In the genomic region with DNA sequence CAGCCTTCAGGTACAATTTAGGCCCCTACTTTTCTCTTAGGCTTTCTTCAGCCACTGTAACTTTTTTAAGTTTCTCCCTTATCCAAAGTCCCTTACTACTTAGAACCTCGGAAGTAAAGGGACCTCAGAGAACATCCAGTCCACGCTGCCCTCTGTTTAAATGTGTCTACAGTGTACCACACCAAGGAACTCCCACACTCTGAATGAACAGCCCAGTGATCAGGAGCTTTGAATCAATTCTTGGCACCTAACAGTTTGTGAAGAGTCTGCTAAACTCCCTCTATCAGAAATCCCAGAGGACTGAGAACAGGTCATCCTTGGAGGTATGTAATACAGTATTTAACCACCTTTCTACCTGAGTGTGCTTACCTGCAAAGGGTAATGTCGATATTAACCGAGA, we compare ENCODE assay signal across 18 cellular contexts. TPM values are rescaled to one million over a fixed set of nuclear protein-coding genes. Genes with fewer than 3 reads are reported as not detected.
DNase-seq lines count a peak whose midpoint lies in the region; ATAC-seq and TF ChIP-seq lines count a peak whose summit lies in the region.
"Had no signal": no experiment of that assay in that cellular context is flagged by ENCODE, and none has a peak within 500 bp of the region (broad histone marks: within the 10 kb centered on the region; RNA-seq: fewer than 3 reads in every experiment).

No MANE protein-coding gene starts in this region.

- peak overlapping the region; percentile 67 for H3K4me2 ChIP-seq in SU-DHL-6 (ENCODE audit: low read depth, low read length, poor library complexity, severe bottlenecking)

- peaks cover 6% of the 10 kb centered on the region; the same call in 1 of the 2 replicates for H3F3A ChIP-seq in SU-DHL-6 (ENCODE audit: insufficient read depth)

- H3K27ac Mint-ChIP-seq in CD4-positive, CD25-positive, alpha-beta regulatory T cell, result peak overlapping the region in 2 of 3 donors; percentile 81 to 92
- peak overlapping the region; percentile 92 for H3K27ac Mint-ChIP-seq in memory B cell
- H3K27ac Mint-ChIP-seq: activated T-helper 2 cell treated with anti-CD3 and anti-CD28 coated beads, Interferon-gamma antibody, Interleukin-2, Interleukin-4, amounts not matched to agents 10 μg/mL and 5 μg/mL and 100 μg/mL, durations not matched to agents 14 hours and 24 hours and 36 hours; nephron had no signal

- in situ Hi-C loops in brain microvascular endothelial cell (cut with HindIII; ENCODE audit: low pct_ligation_motif_present, low sequenced_read_pairs), result no loop called here

- no peak overlapping the region for H3K9ac ChIP-seq in SU-DHL-6 (ENCODE audit: low read length)

- peaks cover 0 to 7% (median 4%) of the 10 kb centered on the region in 7 donors for H3K9me3 Mint-ChIP-seq in CD4-positive, CD25-positive, alpha-beta regulatory T cell
- H3K9me3 Mint-ChIP-seq in memory B cell, result peaks cover 4% of the 10 kb centered on the region

- peak overlapping the region; percentile 29 to 86 (median 57) for H3K4me3 Mint-ChIP-seq in CD4-positive, CD25-positive, alpha-beta regulatory T cell
- peak overlapping the region; percentile 88 for H3K4me3 Mint-ChIP-seq in memory B cell
- H3K4me3 Mint-ChIP-seq: nephron had no signal

- H3K36me3 ChIP-seq in CD4-positive, CD25-positive, alpha-beta regulatory T cell (ENCODE audit: control insufficient read depth, insufficient read depth, low read length), result no peaks in the 10 kb centered on the region
- H3K36me3 ChIP-seq in GM06990 (ENCODE audit: control insufficient read depth, insufficient read depth, low read length) (no peaks in the 10 kb centered on the region; the same call in 1 of the 2 replicates), SU-DHL-6 (ENCODE audit: low read length) (no peaks in the 10 kb centered on the region), brain microvascular endothelial cell (replicated peaks) (no peaks in the 10 kb centered on the region)
- H3K36me3 ChIP-seq: lower lobe of right lung had no signal

- H3K4me1 ChIP-seq in CD4-positive, CD25-positive, alpha-beta regulatory T cell (ENCODE audit: control insufficient read depth, insufficient read depth, low read length, poor library complexity, severe bottlenecking), result peaks cover 37% of the 10 kb centered on the region

- TF ChIP-seq CTCF in GM06990 (IDR thresholded peaks at IDR 0.05; ENCODE audit: insufficient read depth, low read length, poor library complexity, severe bottlenecking) (no peak), SU-DHL-6 (IDR thresholded peaks at IDR 0.05; ENCODE audit: insufficient read depth, low read length, poor library complexity, severe bottlenecking) (no peak), brain microvascular endothelial cell (IDR thresholded peaks at IDR 0.05; ENCODE audit: low read depth, low read length, missing control alignments) (no peak)

- peak overlapping the region; percentile 82 for H3K4me3 ChIP-seq in CD4-positive, CD25-positive, alpha-beta regulatory T cell (ENCODE audit: low read depth, low read length)
- peak overlapping the region; percentile 74 for H3K4me3 ChIP-seq in GM06990 (replicated peaks; ENCODE audit: low read depth, low read length)
- no peak overlapping the region for H3K4me3 ChIP-seq in SU-DHL-6 (ENCODE audit: insufficient read depth, low read length, poor library complexity, severe bottlenecking)
- H3K4me3 ChIP-seq in brain microvascular endothelial cell (ENCODE audit: low read depth, low read length), result no peak overlapping the region
- H3K4me3 ChIP-seq: lower lobe of right lung had no signal

- H3K4me1 Mint-ChIP-seq in CD4-positive, CD25-positive, alpha-beta regulatory T cell, result peaks cover 22 to 62% (median 49%) of the 10 kb centered on the region in 4 donors
- H3K4me1 Mint-ChIP-seq in memory B cell, result peaks cover 56% of the 10 kb centered on the region
- H3K4me1 Mint-ChIP-seq: nephron had no signal

- peaks cover 11% of the 10 kb centered on the region for H3K36me3 Mint-ChIP-seq in CD4-positive, CD25-positive, alpha-beta regulatory T cell
- H3K36me3 Mint-ChIP-seq in memory B cell, result peaks cover 14% of the 10 kb centered on the region

- H2AFZ ChIP-seq in SU-DHL-6 (ENCODE audit: low read depth, low read length, severe bottlenecking), result no peak overlapping the region

- peak overlapping the region; percentile 28 for H3K27ac ChIP-seq in CD4-positive, CD25-positive, alpha-beta regulatory T cell (ENCODE audit: insufficient read depth, low read length, poor library complexity, severe bottlenecking)
- H3K27ac ChIP-seq in SU-DHL-6 (ENCODE audit: low read depth, low read length) (no peak overlapping the region), brain microvascular endothelial cell (no peak overlapping the region)
- H3K27ac ChIP-seq: lower lobe of right lung, RWPE1 had no signal

- no peaks in the 10 kb centered on the region for H3K9me2 ChIP-seq in SU-DHL-6 (replicated peaks; ENCODE audit: insufficient read depth, low read length)

- H3K27me3 ChIP-seq in CD4-positive, CD25-positive, alpha-beta regulatory T cell (ENCODE audit: control insufficient read depth, insufficient read depth, low read length), result no peaks in the 10 kb centered on the region
- H3K27me3 ChIP-seq in GM06990 (replicated peaks; ENCODE audit: control insufficient read depth, insufficient read depth, low read length), result no peaks in the 10 kb centered on the region
- H3K27me3 ChIP-seq in SU-DHL-6 (ENCODE audit: low read length), result no peaks in the 10 kb centered on the region
- no peaks in the 10 kb centered on the region for H3K27me3 ChIP-seq in brain microvascular endothelial cell (replicated peaks)

- no peaks in the 10 kb centered on the region for H3K9me3 ChIP-seq in CD4-positive, CD25-positive, alpha-beta regulatory T cell (ENCODE audit: control insufficient read depth in 2 of 2, low read length in 2 of 2)
- H3K9me3 ChIP-seq in SU-DHL-6 (ENCODE audit: insufficient read depth, low read length), result no peaks in the 10 kb centered on the region
- H3K9me3 ChIP-seq: lower lobe of right lung had no signal

- no peak for DNase-seq in CD4-positive, CD25-positive, alpha-beta regulatory T cell
- no peak for DNase-seq in GM06990 (ENCODE audit: extremely low read depth, insufficient read length)
- no peak for DNase-seq in memory B cell (ENCODE audit: low spot score in 2 of 2)
- DNase-seq in NCI-H748 (lab: John Stamatoyannopoulos, UW; ENCODE audit: unreplicated experiment), result no peak
- no peak for DNase-seq in brain microvascular endothelial cell
- no peak for DNase-seq in stimulated activated CD4-positive, alpha-beta T cell treated with anti-CD3 and anti-CD28 coated beads, Interleukin-15, amount 100 ng/mL, for 24 hours
- DNase-seq in HUDEP-2 (lab: John Stamatoyannopoulos, UW; ENCODE audit: unreplicated experiment in 76 of 76), result no peak
- DNase-seq: GDM1; lower lobe of right lung; MV-4-11; NCI-H1930; NK-92 treated with Interleukin-12 subunit alpha and Interleukin-12 subunit beta, amount 100 ng/mL, for 24 hours; posterior cingulate gyrus; stimulated activated CD4-positive, alpha-beta T cell treated with anti-CD3 and anti-CD28 coated beads, Interleukin-4, amount 100 ng/mL, for 1 hour had no signal

- no peaks in the 10 kb centered on the region for H3K79me2 ChIP-seq in SU-DHL-6 (ENCODE audit: insufficient read depth, low read length)

- no peaks in the 10 kb centered on the region for H3K27me3 Mint-ChIP-seq in CD4-positive, CD25-positive, alpha-beta regulatory T cell
- no peaks in the 10 kb centered on the region for H3K27me3 Mint-ChIP-seq in memory B cell

- no peak for ATAC-seq in CD4-positive, CD25-positive, alpha-beta regulatory T cell (ENCODE audit: low read depth in 2 of 2)
- ATAC-seq in memory B cell (ENCODE audit: low read depth), result no peak
- ATAC-seq: lower lobe of right lung had no signal

- no peaks in the 10 kb centered on the region for H4K20me1 ChIP-seq in SU-DHL-6 (ENCODE audit: low read depth, low read length)

RNA-seq across cellular contexts. Expression of gene MALT1, which starts 11.6 kb away (rescaled TPM):
- total RNA-seq in CD4-positive, CD25-positive, alpha-beta regulatory T cell, result 99.0 TPM
- 10 to 100 TPM; 39.4 to 49.1 (median 45.1) TPM for polyA plus RNA-seq in CD4-positive, CD25-positive, alpha-beta regulatory T cell

RNA-seq across cellular contexts. Expression of gene ALPK2, which starts 30.8 kb away (rescaled TPM):
- 0.25 TPM for total RNA-seq in CD4-positive, CD25-positive, alpha-beta regulatory T cell
- polyA plus RNA-seq in CD4-positive, CD25-positive, alpha-beta regulatory T cell, result not detected
- total RNA-seq: lower lobe of right lung had no signal

Comparison
In these comparisons a context has a peak if more than half of its experiments do, and no peak if none do; other contexts are left out.
1. H3K4me3 ChIP-seq: peak in CD4-positive, CD25-positive, alpha-beta regulatory T cell (single experiment) and GM06990 (single experiment); none in SU-DHL-6 (single experiment) and brain microvascular endothelial cell (single experiment).